17 cellular contexts compared by ENCODE assay signal in genomic region chr13:77930430-77930829, GRCh38. TPM values are rescaled to one million over a fixed set of nuclear protein-coding genes. Genes with fewer than 3 reads are reported as not detected.
DNase-seq lines count a peak whose midpoint lies in the region; ATAC-seq lines count a peak whose summit lies in the region.
"Had no signal": no experiment of that assay in that cellular context is flagged by ENCODE, and none has a peak within 500 bp of the region (broad histone marks: within the 10 kb centered on the region; RNA-seq: fewer than 3 reads in every experiment).

No MANE protein-coding gene starts in this region.

- no peak for DNase-seq in activated CD8-positive, alpha-beta memory T cell treated with anti-CD3 and anti-CD28 coated beads, Interleukin-2, amount 50 U/mL, for 48 hours
- no peak for DNase-seq in central memory CD4-positive, alpha-beta T cell
- DNase-seq in NCI-H2227 (lab: John Stamatoyannopoulos, UW; ENCODE audit: unreplicated experiment) (no peak), occipital lobe (lab: John Stamatoyannopoulos, UW) (no peak)
- DNase-seq: amygdala; Caco-2; erythroblast; head of caudate nucleus; NK-92 treated with Interleukin-12 subunit alpha and Interleukin-12 subunit beta, amount 100 ng/mL, for 24 hours; ovary; SHP77 treated with DMSO at 0.1 percent for 48 hours; T1000 had no signal

- ATAC-seq in GM18517 (IDR thresholded peaks at IDR 0.05; ENCODE audit: unreplicated experiment), result peak; percentile 87
- peak; percentile 75 for ATAC-seq in GM21390 (IDR thresholded peaks at IDR 0.05; ENCODE audit: unreplicated experiment)
- ATAC-seq in HG02938 (IDR thresholded peaks at IDR 0.05; ENCODE audit: unreplicated experiment), result peak; percentile 87
- peak; percentile 48 for ATAC-seq in HG03469 (IDR thresholded peaks at IDR 0.05; ENCODE audit: unreplicated experiment)

RNA-seq across cellular contexts. Expression of gene EDNRB, which starts 11.8 kb away (rescaled TPM):
- total RNA-seq in occipital lobe, result 24.6 TPM
- total RNA-seq: chondrocyte had no signal
